ENCODE assay signal across 8 cellular contexts in genomic region chr9:133144142-133144886, GRCh38. TPM values are rescaled to one million over a fixed set of nuclear protein-coding genes. Genes with fewer than 3 reads are reported as not detected.
DNase-seq lines count a peak whose midpoint lies in the region; ATAC-seq and TF ChIP-seq lines count a peak whose summit lies in the region.

No MANE protein-coding gene starts in this region.

- no peak for TF ChIP-seq POLR2A in gastroesophageal sphincter (IDR thresholded peaks at IDR 0.05)

- no peak overlapping the region for H3K27ac ChIP-seq in HUES6 (ENCODE audit: low read depth, low read length)
- H3K27ac ChIP-seq in gastroesophageal sphincter: peak overlapping the region in 3 of 4 donors; percentile 46 to 73 (median 63)
- no peak overlapping the region for H3K27ac ChIP-seq in osteoblast (ENCODE audit: low read depth, low read length)
- peak overlapping the region; percentile 61 for H3K27ac ChIP-seq in thymus (ENCODE audit: low read depth)

- H3K27me3 Mint-ChIP-seq in CD14-positive monocyte (ENCODE audit: low read depth in 3 of 3): peaks cover 0 to 10% (median 10%) of the 10 kb centered on the region in 3 donors

- H3K27me3 ChIP-seq in HUES6 (ENCODE audit: control insufficient read depth, insufficient read depth, low read length) (peaks cover 5% of the 10 kb centered on the region; the same call in 1 of the 2 replicates), gastroesophageal sphincter (no peaks in the 10 kb centered on the region), osteoblast (ENCODE audit: insufficient read depth, low read length) (no peaks in the 10 kb centered on the region), thymus (ENCODE audit: control insufficient read depth, insufficient read depth) (no peaks in the 10 kb centered on the region)

- no peaks in the 10 kb centered on the region for H3K36me3 Mint-ChIP-seq in CD14-positive monocyte

- H3K9me3 ChIP-seq in HUES6 (ENCODE audit: control insufficient read depth, insufficient read depth, low read depth, low read length) (no peaks in the 10 kb centered on the region), gastroesophageal sphincter (no peaks in the 10 kb centered on the region), osteoblast (ENCODE audit: low read depth, low read length) (no peaks in the 10 kb centered on the region), thymus (ENCODE audit: control insufficient read depth) (no peaks in the 10 kb centered on the region)

- no peaks in the 10 kb centered on the region for H3K9me3 Mint-ChIP-seq in CD14-positive monocyte

- H2AFZ ChIP-seq in osteoblast (ENCODE audit: low read length): peak overlapping the region; percentile 35

- H4K20me1 ChIP-seq in osteoblast (ENCODE audit: insufficient read depth, low read length): peaks cover 60% of the 10 kb centered on the region

- peak; percentile 99 for TF ChIP-seq CTCF in CD14-positive monocyte (IDR thresholded peaks at IDR 0.05)
- TF ChIP-seq CTCF in gastroesophageal sphincter (IDR thresholded peaks at IDR 0.05): peak in 3 of 4 experiments; percentile 95 to 99 (median 99)
- peak; percentile 81 for TF ChIP-seq CTCF in osteoblast (IDR thresholded peaks at IDR 0.05; ENCODE audit: extremely low read depth, low read depth, low read length)

- peak overlapping the region; percentile 44 for H3K9ac ChIP-seq in HUES6 (ENCODE audit: low read length)

- H3K4me1 Mint-ChIP-seq in CD14-positive monocyte: peaks cover 40% of the 10 kb centered on the region

- H3K4me1 ChIP-seq in HUES6 (ENCODE audit: control insufficient read depth, insufficient read depth, low read length): peaks cover 20% of the 10 kb centered on the region
- H3K4me1 ChIP-seq in gastroesophageal sphincter: peaks cover 0 to 88% (median 32%) of the 10 kb centered on the region in 3 donors
- peaks cover 17% of the 10 kb centered on the region for H3K4me1 ChIP-seq in osteoblast (ENCODE audit: insufficient read depth, low read length)
- H3K4me1 ChIP-seq in thymus (ENCODE audit: control insufficient read depth, insufficient read depth, low read length): peaks cover 24% of the 10 kb centered on the region

- H3K36me3 ChIP-seq in HUES6 (ENCODE audit: control insufficient read depth, insufficient read depth, low read length) (no peaks in the 10 kb centered on the region), gastroesophageal sphincter (no peaks in the 10 kb centered on the region), osteoblast (ENCODE audit: insufficient read depth, low read length) (no peaks in the 10 kb centered on the region), thymus (ENCODE audit: control insufficient read depth, insufficient read depth) (no peaks in the 10 kb centered on the region)

- peak overlapping the region; percentile 60 to 85 for H3K4me3 Mint-ChIP-seq in CD14-positive monocyte

- ATAC-seq in GM19395 (IDR thresholded peaks at IDR 0.05; ENCODE audit: unreplicated experiment) (peak; percentile 66), gastroesophageal sphincter (peak; percentile 50)

- WGBS in gastroesophageal sphincter (ENCODE audit: low coverage in 1 of 2), 2 donors: 1 to 6% methylated on average over 9 to 26 of the region's 52 CpGs
- 12% methylated on average over 52 of the region's 52 CpGs for WGBS in thymus

- H3K27ac Mint-ChIP-seq in CD14-positive monocyte: peak overlapping the region in 6 of 7 donors; percentile 71 to 89 (median 76)

- DNase-seq in CD14-positive monocyte (ENCODE audit: low spot score): peak; percentile 98
- peak; percentile 67 to 83 for DNase-seq in SHP77 (lab: John Stamatoyannopoulos, UW)
- peak; percentile 98 for DNase-seq in activated effector memory CD4-positive, alpha-beta T cell treated with anti-CD3 and anti-CD28 coated beads, Interleukin-2, amount 50 U/mL, for 16 hours
- DNase-seq in osteoblast (ENCODE audit: insufficient read length, low spot score, missing footprints): peak; percentile 99

- H3K4me3 ChIP-seq in HUES6 (ENCODE audit: low read depth, low read length) (peak overlapping the region; percentile 57), gastroesophageal sphincter (peak overlapping the region; percentile 18 to 52), osteoblast (ENCODE audit: insufficient read depth, low read length) (peak overlapping the region; percentile 74), thymus (ENCODE audit: low read length) (peak overlapping the region; percentile 49)

- H3K79me2 ChIP-seq in osteoblast (ENCODE audit: insufficient read depth, low read length): peaks cover 21% of the 10 kb centered on the region

- intact Hi-C loops in CD14-positive monocyte (cut with micrococcal nuclease): loop anchor here in 1 of 2 donors (1.0 kb wide), 1 partner anchor 41 kb away; no protein-coding TSS in a partner anchor

- no peak for TF ChIP-seq EP300 in gastroesophageal sphincter (IDR thresholded peaks at IDR 0.05)

- H3K4me2 ChIP-seq in osteoblast (ENCODE audit: insufficient read depth, low read length): peak overlapping the region; percentile 84

RNA-seq across cellular contexts. Expression of gene GBGT1, which starts 19.4 kb away (rescaled TPM):
- polyA plus RNA-seq in CD14-positive monocyte (1 to 10 TPM; 7.1 to 8.0 TPM), thymus (5.3 TPM)
- total RNA-seq in gastroesophageal sphincter (10 to 100 TPM; 11.3 to 18.0 (median 15.6) TPM), osteoblast (3.3 and 3.8 TPM in 2 replicates)

RNA-seq across cellular contexts. Expression of gene RALGDS, which starts 23.3 kb away (rescaled TPM):
- polyA plus RNA-seq in CD14-positive monocyte (1 to 10 TPM; 3.5 to 4.2 TPM), thymus (42.1 TPM)
- total RNA-seq in gastroesophageal sphincter (10 to 100 TPM; 44.8 to 53.0 (median 49.8) TPM), osteoblast (11.2 and 12.7 TPM in 2 replicates)

Comparison
In these comparisons a context has a peak if more than half of its experiments do, and no peak if none do; other contexts are left out.
1. H3K27ac ChIP-seq: peak in gastroesophageal sphincter (3 of 4) and thymus (single experiment); none in HUES6 (single experiment) and osteoblast (single experiment).
2. Peak in every context shown above with its lines, with median percentiles within 50 percentile points of each other: DNase-seq, CTCF ChIP-seq and H3K4me3 ChIP-seq.